In the genomic region with DNA sequence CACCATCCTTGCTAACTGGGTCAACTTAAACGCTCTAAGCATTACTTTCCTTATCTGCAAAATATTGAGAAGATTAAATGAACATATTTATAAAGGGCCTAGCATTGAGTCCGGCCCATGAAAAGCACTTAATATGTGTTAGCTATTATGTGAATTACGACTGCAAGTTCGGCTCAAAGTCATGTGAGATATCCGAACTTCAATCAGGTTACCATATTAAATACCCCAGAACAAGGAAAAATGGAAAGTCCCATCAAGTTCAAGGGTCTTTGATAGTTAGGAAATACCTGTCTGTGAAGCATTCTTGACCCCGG, we compare ENCODE assay signal across 8 cellular contexts. TPM values are rescaled to one million over a fixed set of nuclear protein-coding genes. Genes with fewer than 3 reads are reported as not detected.
DNase-seq lines count a peak whose midpoint lies in the region; ATAC-seq lines count a peak whose summit lies in the region.

No MANE protein-coding gene starts in this region.

- peak overlapping the region; percentile 97 for H2AFZ ChIP-seq in ACC112 (ENCODE audit: low read length, unreplicated experiment)
- H2AFZ ChIP-seq in GM23248 = peak overlapping the region; percentile 85

- H3K27ac Mint-ChIP-seq in activated naive CD8-positive, alpha-beta T cell = peak overlapping the region; percentile 93
- peak overlapping the region; percentile 94 for H3K27ac Mint-ChIP-seq in memory B cell

- 25 to 27% methylated on average over 6 of the region's 6 CpGs for WGBS in GM23248 (ENCODE audit: low coverage in 1 of 2, low lambda C conversion rate in 2 of 2, missing lambda C conversion rate in 2 of 2), 2 experiments

- peaks cover 33% of the 10 kb centered on the region for H3K4me1 Mint-ChIP-seq in activated naive CD8-positive, alpha-beta T cell (ENCODE audit: low read depth)
- peaks cover 16% of the 10 kb centered on the region for H3K4me1 Mint-ChIP-seq in memory B cell

- H3K9me3 Mint-ChIP-seq in activated naive CD8-positive, alpha-beta T cell (ENCODE audit: low read depth) = no peaks in the 10 kb centered on the region
- H3K9me3 Mint-ChIP-seq in memory B cell = no peaks in the 10 kb centered on the region

- H3F3A ChIP-seq in GM23248 (ENCODE audit: insufficient read depth) = peaks cover 10% of the 10 kb centered on the region; the same call in 1 of the 2 replicates

- peak overlapping the region; percentile 90 for H3K9ac ChIP-seq in GM23248

- DNase-seq in GM23248 (no peak), memory B cell (ENCODE audit: low spot score in 2 of 2) (no peak), SIG-M5 (lab: John Stamatoyannopoulos, UW) (no peak), DMS79 (lab: John Stamatoyannopoulos, UW) (no peak), RPMI8226 (no peak)
- DNase-seq in stimulated activated naive CD4-positive, alpha-beta T cell (lab: John Stamatoyannopoulos, UW) = no peak

- peaks cover 2% of the 10 kb centered on the region for H3K36me3 Mint-ChIP-seq in activated naive CD8-positive, alpha-beta T cell
- peaks cover 5% of the 10 kb centered on the region for H3K36me3 Mint-ChIP-seq in memory B cell

- H3K4me3 Mint-ChIP-seq in activated naive CD8-positive, alpha-beta T cell = peak overlapping the region; percentile 95
- H3K4me3 Mint-ChIP-seq in memory B cell = peak overlapping the region; percentile 86

- H3K27ac ChIP-seq in ACC112 (ENCODE audit: low read depth, low read length) = peak overlapping the region; percentile 63
- H3K27ac ChIP-seq in GM23248 = peak overlapping the region; percentile 80

- in situ Hi-C loops in GM23248 (cut with MboI) = no loop called here

- H3K79me2 ChIP-seq in ACC112 (ENCODE audit: control insufficient read depth, insufficient read depth, low read length, unreplicated experiment) = peaks cover 18% of the 10 kb centered on the region
- peaks cover 44% of the 10 kb centered on the region for H3K79me2 ChIP-seq in GM23248 (ENCODE audit: insufficient read depth)

- H3K9me3 ChIP-seq in GM23248 (ENCODE audit: low read depth) = no peaks in the 10 kb centered on the region

- ATAC-seq in memory B cell (ENCODE audit: low read depth) = no peak

- H3K36me3 ChIP-seq in ACC112 (ENCODE audit: insufficient read depth, low read length) (no peaks in the 10 kb centered on the region), GM23248 (ENCODE audit: low read depth) (no peaks in the 10 kb centered on the region)

- no peaks in the 10 kb centered on the region for H4K20me1 ChIP-seq in GM23248 (ENCODE audit: insufficient read depth)

- H3K4me1 ChIP-seq in ACC112 (ENCODE audit: control insufficient read depth, insufficient read depth, low read length, unreplicated experiment) = peaks cover 10% of the 10 kb centered on the region
- H3K4me1 ChIP-seq in GM23248 (ENCODE audit: insufficient read depth) = peaks cover 12% of the 10 kb centered on the region

- peak overlapping the region; percentile 94 for H3K4me2 ChIP-seq in GM23248 (ENCODE audit: unreplicated experiment)

- H3K9me2 ChIP-seq in GM23248 (ENCODE audit: insufficient read depth) = no peaks in the 10 kb centered on the region

- peaks cover 27% of the 10 kb centered on the region for H3K27me3 ChIP-seq in ACC112 (ENCODE audit: insufficient read depth, low read length)
- H3K27me3 ChIP-seq in GM23248 (replicated peaks; ENCODE audit: insufficient read depth) = peaks cover 13% of the 10 kb centered on the region; the same call in 1 of the 2 replicates

- peaks cover 3% of the 10 kb centered on the region for H3K27me3 Mint-ChIP-seq in activated naive CD8-positive, alpha-beta T cell
- peaks cover 4% of the 10 kb centered on the region for H3K27me3 Mint-ChIP-seq in memory B cell

- H3K4me3 ChIP-seq in ACC112 (ENCODE audit: low read depth, low read length) = peak overlapping the region; percentile 78
- H3K4me3 ChIP-seq in GM23248 = peak overlapping the region; percentile 86

RNA-seq across cellular contexts. Expression of gene NRDE2, which starts 0.5 kb away (rescaled TPM):
- 7.0 and 10.2 TPM in 2 replicates for total RNA-seq in GM23248 (2014; rRNA removed; shearing (Covaris generic))
- polyA plus RNA-seq in GM23248 (2016; fragmentation: Nextera tagmentation; extraction: Ambion mirVana) = 8.9 and 9.4 TPM in 2 replicates
